26 cellular contexts compared by ENCODE assay signal in genomic region chr11:28738549-28738948, GRCh38.
DNase-seq lines count a peak whose midpoint lies in the region; ATAC-seq and TF ChIP-seq lines count a peak whose summit lies in the region.
"Had no signal": no experiment of that assay in that cellular context is flagged by ENCODE, and none has a peak within 500 bp of the region (broad histone marks: within the 10 kb centered on the region; RNA-seq: fewer than 3 reads in every experiment).

No MANE protein-coding gene starts in this region.

- H3K9me3 Mint-ChIP-seq in endothelial cell (ENCODE audit: unreplicated experiment), result no peaks in the 10 kb centered on the region
- H3K9me3 Mint-ChIP-seq: stimulated activated memory B cell treated with anti-CD40 and anti-IgM and Interleukin-4, amounts not matched to agents 10 μg/mL and 1 μg/mL and 100 μg/mL, for 72 hours had no signal

- no peaks in the 10 kb centered on the region for H3K9me3 ChIP-seq in breast epithelium

- H3K36me3 ChIP-seq in breast epithelium, result no peaks in the 10 kb centered on the region

- H3K27me3 Mint-ChIP-seq in endothelial cell (ENCODE audit: unreplicated experiment), result peaks cover 5% of the 10 kb centered on the region
- H3K27me3 Mint-ChIP-seq: activated naive CD8-positive, alpha-beta T cell; central memory CD8-positive, alpha-beta T cell; stimulated activated memory B cell treated with anti-CD40 and anti-IgM and Interleukin-4, amounts not matched to agents 10 μg/mL and 1 μg/mL and 100 μg/mL, for 72 hours had no signal

- H3K4me3 ChIP-seq in breast epithelium, result no peak overlapping the region
- H3K4me3 ChIP-seq: skin epidermis had no signal

- no peaks in the 10 kb centered on the region for H3K36me3 Mint-ChIP-seq in endothelial cell (ENCODE audit: low read depth, unreplicated experiment)
- H3K36me3 Mint-ChIP-seq: activated naive CD8-positive, alpha-beta T cell; stimulated activated memory B cell treated with anti-CD40 and anti-IgM and Interleukin-4, amounts not matched to agents 10 μg/mL and 1 μg/mL and 100 μg/mL, for 72 hours had no signal

- peak overlapping the region; percentile 99 for H3K27ac Mint-ChIP-seq in endothelial cell (ENCODE audit: unreplicated experiment)
- H3K27ac Mint-ChIP-seq: activated naive CD8-positive, alpha-beta T cell; stimulated activated memory B cell treated with anti-CD40 and anti-IgM and Interleukin-4, amounts not matched to agents 10 μg/mL and 1 μg/mL and 100 μg/mL, for 72 hours had no signal

- H3K4me1 ChIP-seq in breast epithelium, result no peaks in the 10 kb centered on the region

- TF ChIP-seq POLR2A in breast epithelium (IDR thresholded peaks at IDR 0.05), result no peak

- ATAC-seq in HG03354 (IDR thresholded peaks at IDR 0.05; ENCODE audit: poor library complexity, severe bottlenecking, unreplicated experiment) (no peak), GM19035 (IDR thresholded peaks at IDR 0.05; ENCODE audit: unreplicated experiment) (no peak)
- ATAC-seq: left colon; stimulated activated memory B cell treated with anti-CD40 and anti-IgM and Interleukin-4, amounts not matched to agents 10 μg/mL and 1 μg/mL and 100 μg/mL, for 72 hours had no signal

- H3K4me3 Mint-ChIP-seq in endothelial cell (ENCODE audit: unreplicated experiment), result no peak overlapping the region
- H3K4me3 Mint-ChIP-seq: activated naive CD8-positive, alpha-beta T cell; central memory CD8-positive, alpha-beta T cell; stimulated activated memory B cell treated with anti-CD40 and anti-IgM and Interleukin-4, amounts not matched to agents 10 μg/mL and 1 μg/mL and 100 μg/mL, for 72 hours had no signal

- H3K4me1 Mint-ChIP-seq in endothelial cell (ENCODE audit: unreplicated experiment), result peaks cover 35% of the 10 kb centered on the region
- H3K4me1 Mint-ChIP-seq: central memory CD8-positive, alpha-beta T cell; stimulated activated memory B cell treated with anti-CD40 and anti-IgM and Interleukin-4, amounts not matched to agents 10 μg/mL and 1 μg/mL and 100 μg/mL, for 72 hours had no signal

- DNase-seq in EL (peak; percentile 12), NCI-H82 (lab: John Stamatoyannopoulos, UW) (peak; percentile 80), endothelial cell (ENCODE audit: low spot score) (no peak), renal cortical epithelial cell (ENCODE audit: low read depth) (peak; percentile 78), breast epithelium (ENCODE audit: low spot score in 2 of 2) (no peak), NCI-H2107 (lab: John Stamatoyannopoulos, UW) (no peak)
- DNase-seq: activated CD4-positive, alpha-beta T cell treated with anti-CD3 and anti-CD28 coated beads for 4 hours; activated CD8-positive, alpha-beta memory T cell treated with anti-CD3 and anti-CD28 coated beads for 24 hours; activated T-cell treated with anti-CD3 and anti-CD28 coated beads for 4 hours; aorta; C1 segment of cervical spinal cord; DMS53; hippocampal formation; left colon; NCI-H1092; NCI-H1694; NCI-H510A; substantia nigra; T-helper 9 cell had no signal

- no peak for TF ChIP-seq CTCF in endothelial cell (IDR thresholded peaks at IDR 0.05; ENCODE audit: unreplicated experiment)
- TF ChIP-seq CTCF in breast epithelium (IDR thresholded peaks at IDR 0.05), result no peak

- intact Hi-C loops in breast epithelium (cut with DNase I; ENCODE audit: low total_unique reads), result no loop called here

- no peak overlapping the region for H3K27ac ChIP-seq in breast epithelium
- H3K27ac ChIP-seq: skin epidermis, VCaP had no signal

- H3K27me3 ChIP-seq in breast epithelium, result no peaks in the 10 kb centered on the region

Comparison
In these comparisons a context has a peak if more than half of its experiments do, and no peak if none do; other contexts are left out.
1. DNase-seq: peak in EL (single experiment), NCI-H82 (single experiment) and renal cortical epithelial cell (single experiment); none in endothelial cell (single experiment), breast epithelium (0 of 2) and NCI-H2107 (single experiment).